In genomic region chr2:16666453-16666801, GRCh38 we compare ENCODE assay signal across 8 cellular contexts. TPM values are rescaled to one million over a fixed set of nuclear protein-coding genes. Genes with fewer than 3 reads are reported as not detected.
DNase-seq lines count a peak whose midpoint lies in the region; ATAC-seq and TF ChIP-seq lines count a peak whose summit lies in the region.

No MANE protein-coding gene starts in this region.

- H3K27ac ChIP-seq in foreskin keratinocyte: no peak overlapping the region

- DNase-seq in NCI-H2171 treated with DMSO at 0.1 percent for 48 hours (lab: John Stamatoyannopoulos, UW): peak; percentile 6
- DNase-seq in NCI-H2171 (lab: John Stamatoyannopoulos, UW): no peak
- no peak for DNase-seq in T-cell
- DNase-seq in foreskin keratinocyte: peak in 1 of 2 donors; percentile 24
- no peak for DNase-seq in HuH-7.5 (ENCODE audit: low spot score)
- no peak for DNase-seq in DMS114 treated with DMSO at 0.1 percent for 48 hours (lab: John Stamatoyannopoulos, UW; ENCODE audit: unreplicated experiment)
- DNase-seq in activated CD4-positive, alpha-beta T cell treated with anti-CD3 and anti-CD28 coated beads for 48 hours: no peak

- no peak overlapping the region for H3K27ac Mint-ChIP-seq in T-cell
- H3K27ac Mint-ChIP-seq in stimulated activated memory B cell treated with anti-CD40 and anti-IgM and Interleukin-4, amounts not matched to agents 10 μg/mL and 1 μg/mL and 100 μg/mL, for 72 hours: peak overlapping the region; percentile 76

- CTCF ChIA-PET in T-cell (lab: Charles Lee): interaction anchor here (0.5 to 0.6 kb wide), 3 partner anchors 8 to 809 kb away, joined by 3 to 5 read pairs (median 3); no protein-coding TSS in a partner anchor

- POLR2A ChIA-PET in T-cell (lab: Charles Lee): no interaction called here

- H3K4me1 Mint-ChIP-seq in T-cell: peaks cover 21 to 34% (median 27%) of the 10 kb centered on the region in 3 donors
- peaks cover 53% of the 10 kb centered on the region for H3K4me1 Mint-ChIP-seq in stimulated activated memory B cell treated with anti-CD40 and anti-IgM and Interleukin-4, amounts not matched to agents 10 μg/mL and 1 μg/mL and 100 μg/mL, for 72 hours

- TF ChIP-seq CTCF in foreskin keratinocyte (conservative IDR thresholded peaks at IDR 0.05): no peak

- peak overlapping the region; percentile 70 to 90 (median 76) for H3K4me3 Mint-ChIP-seq in T-cell
- peak overlapping the region; percentile 96 for H3K4me3 Mint-ChIP-seq in stimulated activated memory B cell treated with anti-CD40 and anti-IgM and Interleukin-4, amounts not matched to agents 10 μg/mL and 1 μg/mL and 100 μg/mL, for 72 hours

- no peaks in the 10 kb centered on the region for H3K9me3 Mint-ChIP-seq in T-cell
- H3K9me3 Mint-ChIP-seq in stimulated activated memory B cell treated with anti-CD40 and anti-IgM and Interleukin-4, amounts not matched to agents 10 μg/mL and 1 μg/mL and 100 μg/mL, for 72 hours: no peaks in the 10 kb centered on the region

- peaks cover 5% of the 10 kb centered on the region for H3K4me1 ChIP-seq in foreskin keratinocyte

- ATAC-seq in T-cell (replicated peaks in 1 of 4) (peak in 1 of 4 experiments; percentile 41), foreskin keratinocyte (peak; percentile 49)
- peak; percentile 5 for ATAC-seq in stimulated activated memory B cell treated with anti-CD40 and anti-IgM and Interleukin-4, amounts not matched to agents 10 μg/mL and 1 μg/mL and 100 μg/mL, for 72 hours

- peaks cover 56% of the 10 kb centered on the region for H3K27me3 ChIP-seq in foreskin keratinocyte

- H3K27me3 Mint-ChIP-seq in T-cell: peaks cover 37 to 49% of the 10 kb centered on the region in 2 donors
- no peaks in the 10 kb centered on the region for H3K27me3 Mint-ChIP-seq in stimulated activated memory B cell treated with anti-CD40 and anti-IgM and Interleukin-4, amounts not matched to agents 10 μg/mL and 1 μg/mL and 100 μg/mL, for 72 hours

- no peaks in the 10 kb centered on the region for H3K36me3 Mint-ChIP-seq in T-cell
- H3K36me3 Mint-ChIP-seq in stimulated activated memory B cell treated with anti-CD40 and anti-IgM and Interleukin-4, amounts not matched to agents 10 μg/mL and 1 μg/mL and 100 μg/mL, for 72 hours: peaks cover under 1% of the 10 kb centered on the region

RNA-seq across cellular contexts. Expression of gene CYRIA, which starts 0.8 kb away (rescaled TPM):
- 1 to 10 TPM; 1.8 to 3.5 (median 2.8) TPM for total RNA-seq in T-cell
- total RNA-seq in foreskin keratinocyte: 0.10 and 0.14 TPM in 2 replicates
- 0.04 and 0.22 TPM in 2 replicates for polyA plus RNA-seq in foreskin keratinocyte
